In the genomic region with DNA sequence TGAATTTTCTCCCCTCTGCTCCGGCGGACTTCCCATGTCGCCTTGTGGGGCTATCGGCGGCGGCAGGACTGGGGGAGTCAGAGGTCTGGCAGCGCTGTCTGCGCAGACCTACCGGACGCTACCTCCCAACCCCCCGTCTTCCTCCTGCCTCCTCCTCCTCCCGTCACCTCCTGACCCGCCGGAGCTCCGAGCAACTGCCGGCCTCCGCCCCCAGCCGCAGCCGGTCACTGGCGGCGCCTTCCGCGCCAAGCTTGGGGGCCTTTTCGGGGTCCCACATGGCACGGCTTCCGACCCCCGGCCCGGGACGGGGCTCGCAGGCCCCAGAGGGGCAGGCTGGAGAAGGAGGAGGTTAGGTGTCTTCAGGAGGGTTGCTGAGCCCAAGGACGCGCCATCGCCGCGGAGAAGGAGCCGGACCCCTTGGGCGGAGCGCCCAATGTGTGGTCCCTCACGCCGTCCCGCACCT, we compare ENCODE assay signal across 8 cellular contexts. TPM values are rescaled to one million over a fixed set of nuclear protein-coding genes. Genes with fewer than 3 reads are reported as not detected.
DNase-seq lines count a peak whose midpoint lies in the region; ATAC-seq and TF ChIP-seq lines count a peak whose summit lies in the region.
"Not testable (repeated sequence)": the region's sequence is repeated elsewhere in the genome, so short reads cannot be mapped to it uniquely, and the experiment has no call there.

No MANE protein-coding gene starts in this region.

- peaks cover 15 to 40% (median 31%) of the 10 kb centered on the region in 4 donors for H3K4me1 Mint-ChIP-seq in naive thymus-derived CD8-positive, alpha-beta T cell

- intact Hi-C loops in Right ventricle myocardium inferior (cut with DNase I): loop anchor here (5.0 kb wide), 1 partner anchor 100 kb away; the partner anchor contains the start of gene NBEAL1
- intact Hi-C loops in testis (cut with DNase I; ENCODE audit: low total_unique reads): not testable (repeated sequence)

- not testable (repeated sequence) for H3K9me3 Mint-ChIP-seq in naive thymus-derived CD8-positive, alpha-beta T cell

- TF ChIP-seq CTCF in GM12864 (IDR thresholded peaks at IDR 0.05; ENCODE audit: low read depth, low read length, missing control alignments); testis (IDR thresholded peaks at IDR 0.05): not testable (repeated sequence)

- POLR2A ChIA-PET in naive thymus-derived CD8-positive, alpha-beta T cell (lab: Charles Lee): interaction anchor here (1.4 to 2.1 kb wide), 3 partner anchors 13 to 326 kb away, joined by 5 to 15 read pairs (median 14); partner anchors contain the start of genes CYP20A1 and FAM117B

- not testable (repeated sequence) for DNase-seq in GM12864 (ENCODE audit: low read depth); testis
- DNase-seq in Right ventricle myocardium inferior (ENCODE audit: missing footprints): peak; percentile 62
- DNase-seq in naive thymus-derived CD8-positive, alpha-beta T cell: peak in 1 of 10 donors; percentile 6

- H3K4me3 Mint-ChIP-seq in naive thymus-derived CD8-positive, alpha-beta T cell: peak overlapping the region; percentile 90 to 100 (median 98)

- ATAC-seq in GM21717 (IDR thresholded peaks at IDR 0.05; ENCODE audit: unreplicated experiment) (peak; percentile 51), HG03342 (IDR thresholded peaks at IDR 0.05; ENCODE audit: unreplicated experiment) (peak; percentile 55), SK-N-SH treated with all-trans-retinoic acid at 6 μM for 48 hours (peak; percentile 74), Right ventricle myocardium inferior (peak; percentile 84)
- peak; percentile 40 to 51 for ATAC-seq in naive thymus-derived CD8-positive, alpha-beta T cell

- not testable (repeated sequence) for H3K9me3 ChIP-seq in testis

- WGBS in testis, 2 donors: 3% methylated on average over 6 of the region's 41 CpGs; no CpG with 5 or more reads in 1 of the 2 donors

- not testable (repeated sequence) for H3K27me3 Mint-ChIP-seq in naive thymus-derived CD8-positive, alpha-beta T cell

- not testable (repeated sequence) for H3K36me3 ChIP-seq in testis (ENCODE audit: low read depth, missing control alignments)

- H3K27ac ChIP-seq in angular gyrus (ENCODE audit: low read depth, low read length) (peak overlapping the region; percentile 88), testis (peak overlapping the region; percentile 86 to 89)

- peak overlapping the region; percentile 94 to 99 (median 98) for H3K27ac Mint-ChIP-seq in naive thymus-derived CD8-positive, alpha-beta T cell

- peaks cover 17% of the 10 kb centered on the region for H3K4me1 ChIP-seq in testis

- H3K27me3 ChIP-seq in testis: not testable (repeated sequence)

- H3K4me3 ChIP-seq in GM12864 (ENCODE audit: low read depth, low read length) (peak overlapping the region; percentile 98), testis (peak overlapping the region; percentile 66 to 75)

- not testable (repeated sequence) for H3K36me3 Mint-ChIP-seq in naive thymus-derived CD8-positive, alpha-beta T cell

- TF ChIP-seq POLR2A in testis (IDR thresholded peaks at IDR 0.05): not testable (repeated sequence)

RNA-seq across cellular contexts. Expression of gene CARF, which starts 0.3 kb away (rescaled TPM):
- total RNA-seq in Right ventricle myocardium inferior (5.2 TPM), testis (10 to 100 TPM; 24.2 to 37.9 TPM)
- 10 to 100 TPM; 24.5 to 26.5 TPM for total RNA-seq in naive thymus-derived CD8-positive, alpha-beta T cell
- 10 to 100 TPM in 1 of 3 donors, 1 to 10 TPM in 2; 4.1 to 10.1 (median 7.7) TPM for polyA plus RNA-seq in naive thymus-derived CD8-positive, alpha-beta T cell
- polyA plus RNA-seq in testis (ENCODE audit: insufficient read depth, low read depth, low replicate concordance): 43.8 TPM

RNA-seq across cellular contexts. Expression of gene WDR12, which starts 0.9 kb away (rescaled TPM):
- 54.1 TPM for total RNA-seq in Right ventricle myocardium inferior
- total RNA-seq in naive thymus-derived CD8-positive, alpha-beta T cell: 10 to 100 TPM; 22.7 to 24.6 TPM
- 10 to 100 TPM; 13.5 to 19.6 (median 16.9) TPM for polyA plus RNA-seq in naive thymus-derived CD8-positive, alpha-beta T cell
- 10 to 100 TPM; 17.1 to 17.2 TPM for total RNA-seq in testis
- 64.7 TPM for polyA plus RNA-seq in testis (ENCODE audit: insufficient read depth, low read depth, low replicate concordance)

RNA-seq across cellular contexts. Expression of gene ICA1L, which starts 40.8 kb away (rescaled TPM):
- 4.6 TPM for total RNA-seq in Right ventricle myocardium inferior
- total RNA-seq in naive thymus-derived CD8-positive, alpha-beta T cell: 1 to 10 TPM; 2.8 to 4.7 TPM
- polyA plus RNA-seq in naive thymus-derived CD8-positive, alpha-beta T cell: 1 to 10 TPM; 3.5 to 4.1 (median 3.6) TPM
- 10 to 100 TPM; 36.0 to 41.8 TPM for total RNA-seq in testis
- polyA plus RNA-seq in testis (ENCODE audit: insufficient read depth, low read depth, low replicate concordance): 18.9 TPM
